In the genomic region with DNA sequence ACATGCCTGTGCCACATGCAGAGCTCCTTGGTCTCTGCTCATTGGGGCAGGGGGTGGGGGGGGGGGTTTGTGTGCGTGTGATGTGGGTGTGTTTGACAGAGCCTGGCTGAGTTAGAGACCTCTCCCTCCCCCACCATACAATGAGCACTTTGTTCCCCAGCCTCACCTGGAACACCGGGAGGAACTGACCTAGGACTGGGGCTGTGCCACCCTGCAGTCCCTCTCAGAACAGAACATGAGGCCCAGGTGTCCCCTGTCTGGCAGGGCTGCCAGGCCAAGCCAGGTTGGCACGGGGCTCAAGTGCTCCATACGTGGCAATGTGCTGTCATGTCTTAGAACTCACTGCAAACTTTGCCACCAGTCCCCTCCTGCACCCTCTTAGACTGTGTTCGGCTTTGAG, we compare ENCODE assay signal across 25 cellular contexts.
A peak's percentile ranks its signal among the peaks of the same experiment; 100 is the strongest.
DNase-seq lines count a peak whose midpoint lies in the region; ATAC-seq and TF ChIP-seq lines count a peak whose summit lies in the region.
"Had no signal": no experiment of that assay in that cellular context is flagged by ENCODE, and none has a peak within 500 bp of the region (broad histone marks: within the 10 kb centered on the region; RNA-seq: fewer than 3 reads in every experiment).

No MANE protein-coding gene starts in this region.

- H3K4me1 ChIP-seq in heart left ventricle (peaks cover 4 to 77% (median 33%) of the 10 kb centered on the region in 12 donors), osteoblast (ENCODE audit: insufficient read depth, low read length) (peaks cover 20% of the 10 kb centered on the region), PC-9 (replicated peaks; ENCODE audit: insufficient read depth) (0 out of 2 replicates have a peak, but pooled peaks cover 5% of the 10 kb centered on the region)
- H3K4me1 ChIP-seq: ascending aorta, left lung had no signal

- H3F3A ChIP-seq in PC-9 (ENCODE audit: insufficient read depth, low read depth), result no peaks in the 10 kb centered on the region; the same call in 1 of the 2 replicates

- H2AFZ ChIP-seq in osteoblast (ENCODE audit: low read length) (peak overlapping the region; percentile 51), PC-9 (no peak overlapping the region)

- CTCF ChIA-PET in PC-9 (lab: Charles Lee), result no interaction called here

- no peak for TF ChIP-seq CTCF in heart left ventricle (IDR thresholded peaks at IDR 0.05)
- no peak for TF ChIP-seq CTCF in osteoblast (IDR thresholded peaks at IDR 0.05; ENCODE audit: extremely low read depth, low read depth, low read length)
- no peak for TF ChIP-seq CTCF in PC-9 (conservative IDR thresholded peaks at IDR 0.05)

- peak overlapping the region in 4 of 12 donors; percentile 8 to 54 (median 46) for H3K27ac ChIP-seq in heart left ventricle
- peak overlapping the region; percentile 4 for H3K27ac ChIP-seq in osteoblast (ENCODE audit: low read depth, low read length)
- no peak overlapping the region for H3K27ac ChIP-seq in PC-9
- H3K27ac ChIP-seq: ascending aorta, left lung, thyroid gland had no signal

- TF ChIP-seq POLR2A in heart left ventricle (IDR thresholded peaks at IDR 0.05), result no peak

- no peaks in the 10 kb centered on the region for H3K9me3 ChIP-seq in heart left ventricle
- H3K9me3 ChIP-seq in osteoblast (ENCODE audit: low read depth, low read length), result no peaks in the 10 kb centered on the region
- H3K9me3 ChIP-seq in PC-9 (ENCODE audit: insufficient read depth, low read depth), result no peaks in the 10 kb centered on the region
- H3K9me3 ChIP-seq: ascending aorta, left lung, ovary, thyroid gland had no signal

- H3K4me2 ChIP-seq in osteoblast (ENCODE audit: insufficient read depth, low read length), result no peak overlapping the region
- H3K4me2 ChIP-seq in PC-9, result no peak overlapping the region

- H3K79me2 ChIP-seq in osteoblast (ENCODE audit: insufficient read depth, low read length) (no peaks in the 10 kb centered on the region), PC-9 (ENCODE audit: low read depth) (no peaks in the 10 kb centered on the region)

- intact Hi-C loops in Right ventricle myocardium superior (cut with DNase I) (no loop called here), left cardiac atrium (cut with DNase I) (no loop called here), heart left ventricle (cut with DNase I) (no loop called here), PC-9 (cut with micrococcal nuclease; ENCODE audit: unreplicated experiment) (no loop called here)

- 47 to 58% (median 49%) methylated on average over 4 to 5 of the region's 5 CpGs for WGBS in heart left ventricle, 4 donors

- no peaks in the 10 kb centered on the region for H4K20me1 ChIP-seq in osteoblast (ENCODE audit: insufficient read depth, low read length)
- H4K20me1 ChIP-seq in PC-9 (ENCODE audit: insufficient read depth), result no peaks in the 10 kb centered on the region

- POLR2A ChIA-PET in PC-9 (lab: Charles Lee; ENCODE audit: unreplicated experiment), result no interaction called here

- DNase-seq in Right ventricle myocardium superior, result no peak
- DNase-seq in left cardiac atrium, result no peak
- DNase-seq in heart left ventricle, result no peak
- DNase-seq in osteoblast (ENCODE audit: insufficient read length, low spot score, missing footprints), result no peak
- no peak for DNase-seq in COLO668 (lab: John Stamatoyannopoulos, UW; ENCODE audit: unreplicated experiment)
- no peak for DNase-seq in AG08396 (ENCODE audit: low spot score)
- DNase-seq in PC-9, result no peak
- DNase-seq: activated B cell treated with CpG ODN at 0.5 μM for 24 hours; activated CD8-positive, alpha-beta memory T cell treated with anti-CD3 and anti-CD28 coated beads, Interleukin-2, amount 50 U/mL, for 4 hours; COR-L47; DMS79 treated with DMSO at 0.1 percent for 48 hours; H7; head of caudate nucleus; Karpas-422; left lung; naive thymus-derived CD8-positive, alpha-beta T cell; NCI-H1694; NCI-H2171 treated with DMSO at 0.1 percent for 48 hours; ovary; SIG-M5; SW 1271; thyroid gland had no signal

- H3K27me3 ChIP-seq in heart left ventricle, result no peaks in the 10 kb centered on the region
- no peaks in the 10 kb centered on the region for H3K27me3 ChIP-seq in osteoblast (ENCODE audit: insufficient read depth, low read length)
- H3K27me3 ChIP-seq in PC-9 (ENCODE audit: insufficient read depth, low read depth), result peaks cover 36% of the 10 kb centered on the region
- H3K27me3 ChIP-seq: ascending aorta, left lung, ovary, thyroid gland had no signal

- ATAC-seq in Right ventricle myocardium superior (ENCODE audit: poor library complexity) (peak; percentile 45), left cardiac atrium (no peak), heart left ventricle (peak in 3 of 4 donors; percentile 12 to 36 (median 25)), HG03175 (IDR thresholded peaks at IDR 0.05; ENCODE audit: unreplicated experiment) (no peak)
- ATAC-seq: activated naive CD4-positive, alpha-beta T cell treated with anti-CD3 and anti-CD28 coated beads, Interleukin-2, amount 50 U/mL, for 72 hours; left lung; naive thymus-derived CD8-positive, alpha-beta T cell had no signal

- no peaks in the 10 kb centered on the region for H3K9me2 ChIP-seq in PC-9 (ENCODE audit: insufficient read depth)

- BruUV-seq in PC-9 (replicated peaks; lab: Mats Ljungman, UMichigan), result no TSS peak

- H3K4me3 ChIP-seq in heart left ventricle (no peak overlapping the region), osteoblast (ENCODE audit: insufficient read depth, low read length) (no peak overlapping the region), PC-9 (no peak overlapping the region)
- H3K4me3 ChIP-seq: ascending aorta, left lung, ovary, thyroid gland had no signal

- H3K36me3 ChIP-seq in heart left ventricle, result peaks cover 0 to 3% (median 0%) of the 10 kb centered on the region in 9 donors
- no peaks in the 10 kb centered on the region for H3K36me3 ChIP-seq in osteoblast (ENCODE audit: insufficient read depth, low read length)
- H3K36me3 ChIP-seq in PC-9 (ENCODE audit: low read depth), result no peaks in the 10 kb centered on the region
- H3K36me3 ChIP-seq: ascending aorta, left lung, ovary, thyroid gland had no signal

Comparison
In these comparisons a context has a peak if more than half of its experiments do, and no peak if none do; other contexts are left out.
1. ATAC-seq: peak in Right ventricle myocardium superior (single experiment) and heart left ventricle (3 of 4); none in left cardiac atrium (0 of 2) and HG03175 (single experiment).